Comparison of ENCODE assay signal across 26 cellular contexts in genomic region chr3:136463170-136463569, GRCh38.
DNase-seq lines count a peak whose midpoint lies in the region; ATAC-seq, FAIRE-seq and TF ChIP-seq lines count a peak whose summit lies in the region.
"Had no signal": no experiment of that assay in that cellular context is flagged by ENCODE, and none has a peak within 500 bp of the region (broad histone marks: within the 10 kb centered on the region; RNA-seq: fewer than 3 reads in every experiment).

No MANE protein-coding gene starts in this region.

- CTCF ChIA-PET in CD8-positive, alpha-beta T cell (lab: Charles Lee), result interaction anchor here (1.0 kb wide), 1 partner anchor 289 kb away, joined by 3 read pairs; the partner anchor contains the start of gene STAG1
- CTCF ChIA-PET in endothelial cell of umbilical vein (lab: Charles Lee), result interaction anchor here (1.0 kb wide), 1 partner anchor 289 kb away, joined by 3 read pairs; the partner anchor contains the start of gene STAG1
- CTCF ChIA-PET in CD4-positive, alpha-beta memory T cell (lab: Charles Lee; ENCODE audit: partially characterized antibody), result no interaction called here

- no peaks in the 10 kb centered on the region for H3K27me3 Mint-ChIP-seq in CD8-positive, alpha-beta T cell (ENCODE audit: low read depth)
- H3K27me3 Mint-ChIP-seq in HFFc6 (ENCODE audit: insufficient read depth), result peaks cover 2% of the 10 kb centered on the region; the same call in 1 of the 2 replicates
- H3K27me3 Mint-ChIP-seq in CD4-positive, alpha-beta memory T cell, result no peaks in the 10 kb centered on the region
- H3K27me3 Mint-ChIP-seq: CD4-positive, CD25-positive, alpha-beta regulatory T cell; CD8-positive, alpha-beta memory T cell had no signal

- TF ChIP-seq CTCF in CD8-positive, alpha-beta T cell (IDR thresholded peaks at IDR 0.05), result no peak
- TF ChIP-seq CTCF in HFFc6 (IDR thresholded peaks at IDR 0.05) (no peak), endothelial cell of umbilical vein (IDR thresholded peaks at IDR 0.05; ENCODE audit: extremely low read depth in 1 of 2, insufficient read depth in 1 of 2, low read depth in 1 of 2, low read length in 2 of 2) (no peak)

- H2AFZ ChIP-seq in endothelial cell of umbilical vein (ENCODE audit: low read depth, low read length), result no peak overlapping the region

- H3K4me3 ChIP-seq in CD8-positive, alpha-beta T cell (ENCODE audit: low read depth, low read length), result no peak overlapping the region
- H3K4me3 ChIP-seq in endothelial cell of umbilical vein (replicated peaks in 1 of 3; ENCODE audit: insufficient read depth in 1 of 3, low read depth in 1 of 3, low read length in 3 of 3), result no peak overlapping the region
- H3K4me3 ChIP-seq in CD4-positive, alpha-beta memory T cell (ENCODE audit: low read length in 2 of 2), result no peak overlapping the region
- H3K4me3 ChIP-seq: BLaER1, GM12878 had no signal

- TF ChIP-seq POLR2A in endothelial cell of umbilical vein (IDR thresholded peaks at IDR 0.05; ENCODE audit: low read depth, low read length), result no peak

- peaks cover 7% of the 10 kb centered on the region for H3K4me1 Mint-ChIP-seq in CD8-positive, alpha-beta T cell (ENCODE audit: low read depth)
- peaks cover 14% of the 10 kb centered on the region for H3K4me1 Mint-ChIP-seq in HFFc6 (ENCODE audit: low read depth)
- H3K4me1 Mint-ChIP-seq in CD4-positive, alpha-beta memory T cell, result peaks cover 0 to 13% (median 8%) of the 10 kb centered on the region in 4 donors
- H3K4me1 Mint-ChIP-seq: CD14-positive monocyte had no signal

- H3K36me3 ChIP-seq in CD8-positive, alpha-beta T cell (ENCODE audit: insufficient read depth, low read length), result no peaks in the 10 kb centered on the region
- H3K36me3 ChIP-seq in endothelial cell of umbilical vein (ENCODE audit: control insufficient read depth in 2 of 2, extremely low read depth in 1 of 2, insufficient read depth in 2 of 2, low read length in 2 of 2), result peaks cover 0 to 2% of the 10 kb centered on the region in 2 experiments
- no peaks in the 10 kb centered on the region for H3K36me3 ChIP-seq in CD4-positive, alpha-beta memory T cell (ENCODE audit: insufficient read depth, low read length)
- H3K36me3 ChIP-seq: BE2C had no signal

- H3K4me2 ChIP-seq in endothelial cell of umbilical vein (ENCODE audit: insufficient read depth, low read length), result no peak overlapping the region
- H3K4me2 ChIP-seq: BLaER1 had no signal

- no peaks in the 10 kb centered on the region for H3K9me3 ChIP-seq in CD8-positive, alpha-beta T cell (ENCODE audit: low read length)
- H3K9me3 ChIP-seq in endothelial cell of umbilical vein (replicated peaks; ENCODE audit: control insufficient read depth, insufficient read depth, low read length), result no peaks in the 10 kb centered on the region
- no peaks in the 10 kb centered on the region for H3K9me3 ChIP-seq in CD4-positive, alpha-beta memory T cell (ENCODE audit: control insufficient read depth in 1 of 2, low read length in 2 of 2)
- H3K9me3 ChIP-seq: BE2C had no signal

- no peaks in the 10 kb centered on the region for H4K20me1 ChIP-seq in endothelial cell of umbilical vein (replicated peaks; ENCODE audit: control insufficient read depth, extremely low read depth, insufficient read depth, low read length)
- H4K20me1 ChIP-seq: BLaER1 had no signal

- no peak for ATAC-seq in CD8-positive, alpha-beta T cell
- no peak for ATAC-seq in HG02973 (IDR thresholded peaks at IDR 0.05; ENCODE audit: unreplicated experiment)
- ATAC-seq: GM12878 had no signal

- no TSS peak for BruUV-seq in endothelial cell of umbilical vein (replicated peaks; lab: Mats Ljungman, UMichigan)

- H3K9me3 Mint-ChIP-seq in CD8-positive, alpha-beta T cell, result peaks cover 22% of the 10 kb centered on the region
- H3K9me3 Mint-ChIP-seq in HFFc6, result no peaks in the 10 kb centered on the region; the same call in 1 of the 2 replicates
- peaks cover 5 to 34% (median 16%) of the 10 kb centered on the region in 8 donors for H3K9me3 Mint-ChIP-seq in CD4-positive, alpha-beta memory T cell

- H3K4me1 ChIP-seq in CD8-positive, alpha-beta T cell (ENCODE audit: insufficient read depth, low read length), result no peaks in the 10 kb centered on the region
- H3K4me1 ChIP-seq in endothelial cell of umbilical vein (ENCODE audit: control insufficient read depth, extremely low read depth, insufficient read depth, low read length), result no peaks in the 10 kb centered on the region
- no peaks in the 10 kb centered on the region for H3K4me1 ChIP-seq in CD4-positive, alpha-beta memory T cell (ENCODE audit: insufficient read depth, low read length)
- H3K4me1 ChIP-seq: BE2C, BLaER1 had no signal

- no peaks in the 10 kb centered on the region for H3K27me3 ChIP-seq in CD8-positive, alpha-beta T cell (ENCODE audit: insufficient read depth, low read length)
- H3K27me3 ChIP-seq in endothelial cell of umbilical vein (ENCODE audit: control insufficient read depth in 2 of 2, insufficient read depth in 2 of 2, low read length in 2 of 2), result no peaks in the 10 kb centered on the region
- H3K27me3 ChIP-seq in CD4-positive, alpha-beta memory T cell (ENCODE audit: insufficient read depth, low read length), result no peaks in the 10 kb centered on the region
- H3K27me3 ChIP-seq: BE2C, BLaER1 had no signal

- intact Hi-C loops in CD8-positive, alpha-beta T cell (cut with DNase I, micrococcal nuclease), result no loop called here
- intact Hi-C loops in endothelial cell of umbilical vein (cut with micrococcal nuclease), result no loop called here
- intact Hi-C loops in CD4-positive, alpha-beta memory T cell (cut with micrococcal nuclease), result no loop called here

- no peak for FAIRE-seq in endothelial cell of umbilical vein (lab: Jason Lieb, UNC)
- FAIRE-seq: GM12878, GM12892, GM18507 had no signal

- H3K9me1 ChIP-seq in endothelial cell of umbilical vein (replicated peaks; ENCODE audit: control insufficient read depth, extremely low read depth, insufficient read depth, low read length), result no peaks in the 10 kb centered on the region

- POLR2A ChIA-PET in CD8-positive, alpha-beta T cell (lab: Charles Lee), result no interaction called here
- POLR2A ChIA-PET in endothelial cell of umbilical vein (lab: Charles Lee), result no interaction called here
- POLR2A ChIA-PET in CD4-positive, alpha-beta memory T cell (lab: Charles Lee; ENCODE audit: partially characterized antibody), result no interaction called here

- dilution Hi-C loops in endothelial cell of umbilical vein (cut with MboI; ENCODE audit: extremely low pct_ligation_motif_present, low sequenced_read_pairs), result no loop called here

- peak overlapping the region; percentile 66 for H3K27ac Mint-ChIP-seq in CD8-positive, alpha-beta T cell
- H3K27ac Mint-ChIP-seq in HFFc6, result peak overlapping the region; percentile 24; the same call in 1 of the 2 replicates
- no peak overlapping the region for H3K27ac Mint-ChIP-seq in CD4-positive, alpha-beta memory T cell
- H3K27ac Mint-ChIP-seq: CD14-positive monocyte; CD8-positive, alpha-beta memory T cell had no signal

- no peaks in the 10 kb centered on the region for H3K79me2 ChIP-seq in endothelial cell of umbilical vein (ENCODE audit: control insufficient read depth, insufficient read depth, low read length)

- H3K27ac ChIP-seq in CD8-positive, alpha-beta T cell (ENCODE audit: low read depth, low read length), result no peak overlapping the region
- no peak overlapping the region for H3K27ac ChIP-seq in endothelial cell of umbilical vein (ENCODE audit: insufficient read depth, low read depth, low read length)
- H3K27ac ChIP-seq in CD4-positive, alpha-beta memory T cell (ENCODE audit: low read depth, low read length), result no peak overlapping the region
- H3K27ac ChIP-seq: BLaER1 had no signal

- DNase-seq in CD8-positive, alpha-beta T cell, result no peak
- DNase-seq in HFFc6 (no peak), amniotic epithelial cell (ENCODE audit: low read depth) (peak; percentile 38), endothelial cell of umbilical vein (ENCODE audit: low read depth, low spot score) (peak; percentile 42), anterior cingulate cortex (lab: John Stamatoyannopoulos, UW) (no peak)
- no peak for DNase-seq in CD4-positive, alpha-beta memory T cell
- DNase-seq: 8988T; ACHN; BE2C; C1 segment of cervical spinal cord; CD4-positive, CD25-positive, alpha-beta regulatory T cell; CD8-positive, alpha-beta memory T cell; COR-L47; DMS 273 treated with DMSO at 0.1 percent for 48 hours; DMS153; DMS53; DMS79; DND-41; EL; GDM1 had no signal

- peaks cover 79% of the 10 kb centered on the region for H3K36me3 Mint-ChIP-seq in CD8-positive, alpha-beta T cell
- H3K36me3 Mint-ChIP-seq in HFFc6 (ENCODE audit: low read depth), result peaks cover 55% of the 10 kb centered on the region
- H3K36me3 Mint-ChIP-seq in CD4-positive, alpha-beta memory T cell, result peaks cover 70 to 75% of the 10 kb centered on the region in 2 donors

- H3K4me3 Mint-ChIP-seq in CD8-positive, alpha-beta T cell, result no peak overlapping the region
- H3K4me3 Mint-ChIP-seq in HFFc6, result no peak overlapping the region
- no peak overlapping the region for H3K4me3 Mint-ChIP-seq in CD4-positive, alpha-beta memory T cell
- H3K4me3 Mint-ChIP-seq: CD14-positive monocyte; CD4-positive, CD25-positive, alpha-beta regulatory T cell; CD8-positive, alpha-beta memory T cell had no signal

- H3K9ac ChIP-seq in endothelial cell of umbilical vein (replicated peaks; ENCODE audit: extremely low read depth, insufficient read depth, low read length), result no peak overlapping the region
- H3K9ac ChIP-seq: BLaER1 had no signal

TF ChIP-seq in endothelial cell of umbilical vein, 7 proteins besides CTCF, POLR2A, EP300 and RAD21:
- TF ChIP-seq FOS (IDR thresholded peaks at IDR 0.05; ENCODE audit: borderline replicate concordance, insufficient read depth, low read length) (no peak), JUN (IDR thresholded peaks at IDR 0.05; ENCODE audit: borderline replicate concordance, insufficient read depth, insufficient read length, low read depth) (no peak), EZH2 (IDR thresholded peaks at IDR 0.05; ENCODE audit: borderline replicate concordance, low read depth, low read length, severe bottlenecking) (no peak), GATA2 (IDR thresholded peaks at IDR 0.05; ENCODE audit: insufficient read depth, insufficient read length, low read depth, low read length) (no peak), POLR2AphosphoS5 (IDR thresholded peaks at IDR 0.05; ENCODE audit: insufficient read depth, low read depth, low read length) (no peak), MYC (IDR thresholded peaks at IDR 0.05; ENCODE audit: low read depth, low read length) (no peak)
- TF ChIP-seq, protein P1, sequence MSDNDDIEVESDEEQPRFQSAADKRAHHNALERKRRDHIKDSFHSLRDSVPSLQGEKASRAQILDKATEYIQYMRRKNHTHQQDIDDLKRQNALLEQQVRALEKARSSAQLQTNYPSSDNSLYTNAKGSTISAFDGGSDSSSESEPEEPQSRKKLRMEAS (IDR thresholded peaks at IDR 0.05; ENCODE audit: insufficient read depth, insufficient read length), result no peak

Comparison
In these comparisons a context has a peak if more than half of its experiments do, and no peak if none do; other contexts are left out.
1. DNase-seq: peak in amniotic epithelial cell (single experiment) and endothelial cell of umbilical vein (single experiment); none in CD8-positive, alpha-beta T cell (0 of 7), HFFc6 (single experiment), CD4-positive, alpha-beta memory T cell (0 of 5) and anterior cingulate cortex (0 of 58).
2. H3K27ac Mint-ChIP-seq: peak in CD8-positive, alpha-beta T cell (single experiment) and HFFc6 (single experiment); none in CD4-positive, alpha-beta memory T cell (0 of 7).